12 cellular contexts compared by ENCODE assay signal in genomic region chr3:150798122-150798618, GRCh38. TPM values are rescaled to one million over a fixed set of nuclear protein-coding genes. Genes with fewer than 3 reads are reported as not detected.
DNase-seq lines count a peak whose midpoint lies in the region; ATAC-seq and TF ChIP-seq lines count a peak whose summit lies in the region.
"Had no signal": no experiment of that assay in that cellular context is flagged by ENCODE, and none has a peak within 500 bp of the region (broad histone marks: within the 10 kb centered on the region; RNA-seq: fewer than 3 reads in every experiment).

No MANE protein-coding gene starts in this region.

- TF ChIP-seq EP300 in ovary (IDR thresholded peaks at IDR 0.05) = no peak

- no peak overlapping the region for H3K27ac ChIP-seq in ovary

- ATAC-seq in stimulated activated effector memory CD8-positive, alpha-beta T cell treated with anti-CD3 and anti-CD28 coated beads, Interleukin-12 subunit alpha, Interleukin-12 subunit beta, amount 100 ng/mL, for 72 hours = peak; percentile 24
- ATAC-seq in HG03039 (IDR thresholded peaks at IDR 0.05; ENCODE audit: unreplicated experiment) = no peak

- TF ChIP-seq POLR2A in ovary (IDR thresholded peaks at IDR 0.05) = no peak

- H3K9ac ChIP-seq in NT2/D1 (ENCODE audit: insufficient read length, low read depth) = peak overlapping the region; percentile 6

- no peak for TF ChIP-seq CTCF in ovary (IDR thresholded peaks at IDR 0.05)

- intact Hi-C loops in ovary (cut with DNase I) = loop anchor here in 1 of 4 donors (10.0 kb wide), 1 partner anchor 317 kb away; no protein-coding TSS in a partner anchor

- H3K4me1 Mint-ChIP-seq in stimulated activated effector memory CD8-positive, alpha-beta T cell treated with anti-CD3 and anti-CD28 coated beads, Interleukin-12 subunit alpha, Interleukin-12 subunit beta, amount 100 ng/mL, for 72 hours = peaks cover 7% of the 10 kb centered on the region

- H3K27me3 ChIP-seq in NT2/D1 (ENCODE audit: insufficient read depth, insufficient read length) (no peaks in the 10 kb centered on the region), ovary (no peaks in the 10 kb centered on the region)

- DNase-seq in NCI-H146 (lab: John Stamatoyannopoulos, UW) (peak; percentile 39), NCI-H146 treated with DMSO at 0.1 percent for 48 hours (lab: John Stamatoyannopoulos, UW; ENCODE audit: unreplicated experiment) (no peak), NT2/D1 (ENCODE audit: low read depth, low spot score) (peak; percentile 61), iPS DF 19.7 (ENCODE audit: low read depth, low spot score) (peak; percentile 40), EL (no peak), ovary (no peak)
- peak in 1 of 2 donors; percentile 42 for DNase-seq in stimulated activated effector memory CD8-positive, alpha-beta T cell treated with anti-CD3 and anti-CD28 coated beads, Interleukin-12 subunit alpha, Interleukin-12 subunit beta, amount 100 ng/mL, for 72 hours (ENCODE audit: low spot score in 2 of 2)
- DNase-seq: activated T-cell treated with anti-CD3 and anti-CD28 coated beads for 4 hours, GDM1, NCI-H82, T-helper 9 cell had no signal

- no peaks in the 10 kb centered on the region for H3K4me1 ChIP-seq in NT2/D1 (ENCODE audit: insufficient read depth, insufficient read length)
- peaks cover 1% of the 10 kb centered on the region for H3K4me1 ChIP-seq in ovary (ENCODE audit: insufficient read depth)

- no peaks in the 10 kb centered on the region for H3K9me3 Mint-ChIP-seq in stimulated activated effector memory CD8-positive, alpha-beta T cell treated with anti-CD3 and anti-CD28 coated beads, Interleukin-12 subunit alpha, Interleukin-12 subunit beta, amount 100 ng/mL, for 72 hours

- WGBS in ovary, 3 donors = 4 to 10% (median 7%) methylated on average over 4 of the region's 4 CpGs

- H3K36me3 Mint-ChIP-seq in stimulated activated effector memory CD8-positive, alpha-beta T cell treated with anti-CD3 and anti-CD28 coated beads, Interleukin-12 subunit alpha, Interleukin-12 subunit beta, amount 100 ng/mL, for 72 hours = no peaks in the 10 kb centered on the region

- H3K27ac Mint-ChIP-seq in stimulated activated effector memory CD8-positive, alpha-beta T cell treated with anti-CD3 and anti-CD28 coated beads, Interleukin-12 subunit alpha, Interleukin-12 subunit beta, amount 100 ng/mL, for 72 hours = no peak overlapping the region

- H3K4me3 Mint-ChIP-seq in stimulated activated effector memory CD8-positive, alpha-beta T cell treated with anti-CD3 and anti-CD28 coated beads, Interleukin-12 subunit alpha, Interleukin-12 subunit beta, amount 100 ng/mL, for 72 hours = no peak overlapping the region

- H3K4me3 ChIP-seq in NT2/D1 (ENCODE audit: insufficient read length, low read depth) (no peak overlapping the region), ovary (no peak overlapping the region)

- H3K36me3 ChIP-seq in NT2/D1 (ENCODE audit: insufficient read depth, insufficient read length, low read length) (no peaks in the 10 kb centered on the region), ovary (no peaks in the 10 kb centered on the region)

- H3K9me3 ChIP-seq in NT2/D1 (ENCODE audit: insufficient read depth, low read length) = 0 out of 2 replicates have a peak, but pooled peaks cover 7% of the 10 kb centered on the region
- no peaks in the 10 kb centered on the region for H3K9me3 ChIP-seq in ovary

RNA-seq across cellular contexts. Expression of gene SIAH2, which starts 35.2 kb away (rescaled TPM):
- 10 to 100 TPM; 26.6 to 98.7 (median 37.1) TPM for total RNA-seq in ovary
- polyA plus RNA-seq in ovary = 10 to 100 TPM; 18.0 to 40.7 TPM

Comparison
In these comparisons a context has a peak if more than half of its experiments do, and no peak if none do; other contexts are left out.
1. DNase-seq: peak in NCI-H146 (single experiment), NT2/D1 (single experiment) and iPS DF 19.7 (single experiment); none in NCI-H146 treated with DMSO at 0.1 percent for 48 hours (single experiment), EL (single experiment) and ovary (0 of 5).